ENCODE assay signal across 8 cellular contexts in genomic region chr19:35868172-35868822, GRCh38. TPM values are rescaled to one million over a fixed set of nuclear protein-coding genes. Genes with fewer than 3 reads are reported as not detected.
DNase-seq lines count a peak whose midpoint lies in the region; ATAC-seq and TF ChIP-seq lines count a peak whose summit lies in the region.

APLP1 (plus strand) TSS chr19:35868574; CDS start chr19:35868637, 63 bp downstream.

- POLR2A ChIA-PET in activated CD4-positive, alpha-beta memory T cell treated with anti-CD3 and anti-CD28 coated beads, Interleukin-2, amount 10 ng/mL, durations not matched to agents 7 days and 5 days (lab: Charles Lee), result interaction anchor here (1.0 to 2.8 kb wide), 3 partner anchors 62 to 127 kb away, joined by 4 to 13 read pairs (median 4); no protein-coding TSS in a partner anchor

- H3K36me3 ChIP-seq in lung (ENCODE audit: control insufficient read depth in 2 of 2, insufficient read depth in 2 of 2, low read length in 2 of 2), result no peaks in the 10 kb centered on the region

- H3K36me3 Mint-ChIP-seq in activated CD4-positive, alpha-beta memory T cell treated with anti-CD3 and anti-CD28 coated beads, Interleukin-2, amount 10 ng/mL, durations not matched to agents 7 days and 5 days (ENCODE audit: low read depth), result no peaks in the 10 kb centered on the region

- no peak for TF ChIP-seq CTCF in lung (IDR thresholded peaks at IDR 0.05; ENCODE audit: control extremely low read depth, extremely low read depth)

- H3K9me3 ChIP-seq in lung (ENCODE audit: control insufficient read depth in 2 of 2, insufficient read depth in 1 of 2, low read length in 1 of 2), result no peaks in the 10 kb centered on the region

- H3K4me3 ChIP-seq in lung, result peak within 1 kb of the TSS; percentile 33

- no peaks in the 10 kb centered on the region for H3K9me3 Mint-ChIP-seq in activated CD4-positive, alpha-beta memory T cell treated with anti-CD3 and anti-CD28 coated beads, Interleukin-2, amount 10 ng/mL, durations not matched to agents 7 days and 5 days

- WGBS in lung, 2 donors, result 2 to 4% methylated on average over 35 to 60 of the region's 60 CpGs

- ATAC-seq in lung (ENCODE audit: insufficient read depth, low FRiP score), result peak; percentile 80
- no peak for ATAC-seq in HG03354 (IDR thresholded peaks at IDR 0.05; ENCODE audit: poor library complexity, severe bottlenecking, unreplicated experiment)

- H3K4me1 ChIP-seq in lung (ENCODE audit: control insufficient read depth in 2 of 2, insufficient read depth in 2 of 2, low read length in 2 of 2), result peaks cover 0 to 16% of the 10 kb centered on the region in 2 donors

- peak within 1 kb of the TSS; percentile 21 for H3K4me3 Mint-ChIP-seq in activated CD4-positive, alpha-beta memory T cell treated with anti-CD3 and anti-CD28 coated beads, Interleukin-2, amount 10 ng/mL, durations not matched to agents 7 days and 5 days

- peaks cover 18% of the 10 kb centered on the region for H3K4me1 Mint-ChIP-seq in activated CD4-positive, alpha-beta memory T cell treated with anti-CD3 and anti-CD28 coated beads, Interleukin-2, amount 10 ng/mL, durations not matched to agents 7 days and 5 days

- peak; percentile 59 to 67 for DNase-seq in NCI-H2081 (lab: John Stamatoyannopoulos, UW)
- no peak for DNase-seq in NCI-H2081 treated with DMSO at 0.1 percent for 48 hours (lab: John Stamatoyannopoulos, UW)
- peak; percentile 72 for DNase-seq in NCI-H2196 (lab: John Stamatoyannopoulos, UW; ENCODE audit: unreplicated experiment)
- peak; percentile 70 for DNase-seq in activated CD4-positive, alpha-beta memory T cell treated with anti-CD3 and anti-CD28 coated beads, Interleukin-2, amount 10 ng/mL, durations not matched to agents 7 days and 5 days
- peak; percentile 91 for DNase-seq in ecto neural progenitor cell (ENCODE audit: low spot score)
- DNase-seq in lung (ENCODE audit: low spot score), result peak; percentile 49
- DNase-seq in stimulated activated CD8-positive, alpha-beta memory T cell treated with anti-CD3 and anti-CD28 coated beads, Interleukin-15, amount 100 ng/mL, for 4 hours (ENCODE audit: low read depth in 2 of 2), result peak; percentile 34 to 53

- CTCF ChIA-PET in activated CD4-positive, alpha-beta memory T cell treated with anti-CD3 and anti-CD28 coated beads, Interleukin-2, amount 10 ng/mL, durations not matched to agents 7 days and 5 days (lab: Charles Lee), result interaction anchor here (1.9 kb wide), 1 partner anchor 14 kb away, joined by 7 read pairs; no protein-coding TSS in a partner anchor

- H3K27me3 Mint-ChIP-seq in activated CD4-positive, alpha-beta memory T cell treated with anti-CD3 and anti-CD28 coated beads, Interleukin-2, amount 10 ng/mL, durations not matched to agents 7 days and 5 days, result peaks cover 37% of the 10 kb centered on the region

- H3K27me3 ChIP-seq in lung (ENCODE audit: control insufficient read depth, insufficient read depth), result no peaks in the 10 kb centered on the region

- H3K27ac ChIP-seq in lung (ENCODE audit: low read depth in 1 of 2, low read length in 1 of 2), result no peak within 1 kb of the TSS

- no peak within 1 kb of the TSS for H3K27ac Mint-ChIP-seq in activated CD4-positive, alpha-beta memory T cell treated with anti-CD3 and anti-CD28 coated beads, Interleukin-2, amount 10 ng/mL, durations not matched to agents 7 days and 5 days

RNA-seq across cellular contexts. Expression of gene APLP1, which starts in this region (rescaled TPM):
- 1 to 10 TPM in 1 of 2 experiments, under 1 TPM in 1; 0.76 to 1.1 TPM for total RNA-seq in activated CD4-positive, alpha-beta memory T cell treated with anti-CD3 and anti-CD28 coated beads, Interleukin-2, amount 10 ng/mL, durations not matched to agents 7 days and 5 days
- total RNA-seq in lung, result 1 to 10 TPM; 1.7 to 2.3 TPM
- polyA plus RNA-seq in lung, result 1 to 10 TPM in 1 of 2 donors, under 1 TPM in 1; 0.94 to 6.5 TPM
